11 cellular contexts compared by ENCODE assay signal in the genomic region with DNA sequence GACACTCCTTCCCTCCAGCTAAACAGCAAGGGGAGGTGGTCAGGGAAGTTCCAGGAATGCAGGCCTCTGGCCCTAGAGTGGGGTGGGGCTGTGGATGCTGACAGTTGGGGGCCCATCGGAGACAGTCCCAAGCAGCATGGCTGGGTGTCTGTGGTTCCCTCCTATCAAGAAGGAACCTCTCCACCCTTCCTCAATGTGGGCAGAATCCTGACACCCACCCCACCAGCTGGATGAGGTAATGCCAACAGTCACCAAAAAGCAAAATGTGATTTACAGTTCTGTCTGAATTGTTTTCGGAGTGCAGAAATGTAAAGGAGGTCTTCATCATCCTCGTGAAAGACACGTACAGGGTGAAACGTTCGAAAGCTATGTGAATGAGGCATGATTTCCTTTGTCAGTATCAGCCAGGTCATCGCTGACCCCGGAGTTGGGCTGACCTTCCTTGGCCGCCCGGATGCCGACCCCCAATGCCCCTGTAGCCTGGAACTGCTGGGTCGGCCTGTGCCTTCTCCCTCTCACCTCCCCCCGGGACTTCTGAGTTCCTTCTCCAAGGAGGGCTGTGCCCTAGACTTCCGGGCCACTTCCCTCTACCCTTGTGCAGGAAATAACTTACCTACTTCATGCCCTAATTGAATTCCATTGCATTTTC. TPM values are rescaled to one million over a fixed set of nuclear protein-coding genes. Genes with fewer than 3 reads are reported as not detected.
DNase-seq lines count a peak whose midpoint lies in the region; ATAC-seq lines count a peak whose summit lies in the region.
"Had no signal": no experiment of that assay in that cellular context is flagged by ENCODE, and none has a peak within 500 bp of the region (broad histone marks: within the 10 kb centered on the region; RNA-seq: fewer than 3 reads in every experiment).

No MANE protein-coding gene starts in this region.

- H3K27ac ChIP-seq in iPS-20b (ENCODE audit: low read length): no peak overlapping the region
- peak overlapping the region; percentile 40 for H3K27ac ChIP-seq in skeletal muscle tissue (ENCODE audit: low read depth, low read length)
- H3K27ac ChIP-seq: colonic mucosa, KMS-11 had no signal

- H3K27me3 ChIP-seq in H7 (ENCODE audit: control insufficient read depth, insufficient read depth, low read length) (peaks cover 23% of the 10 kb centered on the region; the same call in 1 of the 2 replicates), iPS-20b (ENCODE audit: insufficient read depth, low read length) (peaks cover 91% of the 10 kb centered on the region), skeletal muscle tissue (ENCODE audit: control insufficient read depth in 3 of 3, insufficient read depth in 3 of 3, low read length in 3 of 3) (no peaks in the 10 kb centered on the region)
- H3K27me3 ChIP-seq: colonic mucosa had no signal

- H3K4me1 ChIP-seq in iPS-20b (ENCODE audit: insufficient read depth, low read length) (peaks cover 22% of the 10 kb centered on the region; the same call in 1 of the 2 replicates), skeletal muscle tissue (ENCODE audit: control insufficient read depth in 3 of 3, insufficient read depth in 3 of 3, low read length in 3 of 3) (peaks cover 20 to 31% (median 24%) of the 10 kb centered on the region in 3 donors)
- H3K4me1 ChIP-seq: colonic mucosa had no signal

- H3K9ac ChIP-seq in iPS-20b (ENCODE audit: low read depth, low read length): peak overlapping the region; percentile 77
- H3K9ac ChIP-seq in skeletal muscle tissue (ENCODE audit: low read depth in 1 of 3, low read length in 3 of 3): no peak overlapping the region
- H3K9ac ChIP-seq: KMS-11 had no signal

- DNase-seq in H7: peak; percentile 75
- peak; percentile 72 for DNase-seq in amniotic epithelial cell (ENCODE audit: low read depth)
- DNase-seq in LoVo (ENCODE audit: low spot score): no peak
- DNase-seq in stimulated activated CD8-positive, alpha-beta memory T cell treated with anti-CD3 and anti-CD28 coated beads, Interleukin-4, amount 100 ng/mL, for 48 hours: no peak
- no peak for DNase-seq in activated CD4-positive, alpha-beta T cell treated with anti-CD3 and anti-CD28 coated beads, Interleukin-2, amount 50 U/mL, for 48 hours
- DNase-seq: colonic mucosa, T-helper 9 cell had no signal

- no peak for ATAC-seq in GM21717 (IDR thresholded peaks at IDR 0.05; ENCODE audit: unreplicated experiment)

- H3K36me3 ChIP-seq in H7 (replicated peaks; ENCODE audit: control insufficient read depth, insufficient read depth, low read length): no peaks in the 10 kb centered on the region
- no peaks in the 10 kb centered on the region for H3K36me3 ChIP-seq in iPS-20b (ENCODE audit: insufficient read depth, low read depth, low read length)
- H3K36me3 ChIP-seq in skeletal muscle tissue (ENCODE audit: control insufficient read depth in 3 of 3, insufficient read depth in 3 of 3, low read length in 3 of 3): peaks cover 0 to 7% (median 0%) of the 10 kb centered on the region in 3 donors
- H3K36me3 ChIP-seq: colonic mucosa had no signal

- H3K4me3 ChIP-seq in H7 (ENCODE audit: insufficient read depth, low read depth, low read length) (peak overlapping the region; percentile 35), iPS-20b (ENCODE audit: low read length) (peak overlapping the region; percentile 70), skeletal muscle tissue (ENCODE audit: low read length in 3 of 3) (peak overlapping the region in 1 of 3 donors; percentile 49)
- H3K4me3 ChIP-seq: colonic mucosa had no signal

- H3K9me3 ChIP-seq in iPS-20b (ENCODE audit: insufficient read depth, low read depth, low read length): no peaks in the 10 kb centered on the region
- no peaks in the 10 kb centered on the region for H3K9me3 ChIP-seq in skeletal muscle tissue (ENCODE audit: control insufficient read depth in 3 of 3, low read length in 3 of 3)
- H3K9me3 ChIP-seq: colonic mucosa had no signal

RNA-seq across cellular contexts. Expression of a gene that starts 24.4 kb away (rescaled TPM):
- 20.4 and 23.1 TPM in 2 replicates for total RNA-seq in H7 (2014; rRNA removed; shearing (Covaris generic))
- total RNA-seq in skeletal muscle tissue: 17.2 TPM

Comparison
In these comparisons a context has a peak if more than half of its experiments do, and no peak if none do; other contexts are left out.
1. DNase-seq: peak in H7 (single experiment) and amniotic epithelial cell (single experiment); none in LoVo (single experiment), stimulated activated CD8-positive, alpha-beta memory T cell treated with anti-CD3 and anti-CD28 coated beads, Interleukin-4, amount 100 ng/mL, for 48 hours (single experiment) and activated CD4-positive, alpha-beta T cell treated with anti-CD3 and anti-CD28 coated beads, Interleukin-2, amount 50 U/mL, for 48 hours (0 of 2).